24 cellular contexts compared by ENCODE assay signal in genomic region chr20:54091120-54091480, GRCh38. TPM values are rescaled to one million over a fixed set of nuclear protein-coding genes. Genes with fewer than 3 reads are reported as not detected.
DNase-seq lines count a peak whose midpoint lies in the region; ATAC-seq, FAIRE-seq and TF ChIP-seq lines count a peak whose summit lies in the region.
"Had no signal": no experiment of that assay in that cellular context is flagged by ENCODE, and none has a peak within 500 bp of the region (broad histone marks: within the 10 kb centered on the region; RNA-seq: fewer than 3 reads in every experiment).

No MANE protein-coding gene starts in this region.

- RAD21 ChIA-PET in GM12878 (lab: Charles Lee; ENCODE audit: unreplicated experiment): no interaction called here

- FAIRE-seq in GM12878 (lab: Jason Lieb, UNC): no peak
- FAIRE-seq: GM12891 had no signal

- TF ChIP-seq CTCF in GM12875 (IDR thresholded peaks at IDR 0.05; ENCODE audit: borderline replicate concordance, insufficient read depth, low read depth, low read length) (peak; percentile 11; the same call in 1 of the 2 replicates), GM12878 (IDR thresholded peaks at IDR 0.05 in 2 of 3, conservative IDR thresholded peaks at IDR 0.05 in 1 of 3; ENCODE audit: control insufficient read depth in 2 of 3, extremely low read depth in 1 of 3, insufficient read depth in 1 of 3, low read depth in 3 of 3, low read length in 3 of 3) (no peak), vagina (IDR thresholded peaks at IDR 0.05) (no peak)
- no peak for TF ChIP-seq CTCF in CD4-positive, alpha-beta T cell (IDR thresholded peaks at IDR 0.05)

- TF ChIP-seq RAD21 in GM12878 (IDR thresholded peaks at IDR 0.05; ENCODE audit: insufficient read depth, low read depth, low read length): no peak

- no peaks in the 10 kb centered on the region for H3K36me3 Mint-ChIP-seq in stimulated activated naive B cell treated with anti-CD40 and anti-IgM and Interleukin-4, amounts not matched to agents 10 μg/mL and 1 μg/mL and 100 μg/mL, for 72 hours
- no peaks in the 10 kb centered on the region for H3K36me3 Mint-ChIP-seq in CD4-positive, alpha-beta T cell (ENCODE audit: low read depth)
- H3K36me3 Mint-ChIP-seq: CD8-positive, alpha-beta memory T cell; IgD-negative memory B cell had no signal

- no peak overlapping the region for H3K9ac ChIP-seq in GM12878 (ENCODE audit: control insufficient read depth, insufficient read depth, low read length)

- H3K27ac ChIP-seq in GM12878 (ENCODE audit: control insufficient read depth, insufficient read depth) (no peak overlapping the region), vagina (no peak overlapping the region)
- H3K27ac ChIP-seq in CD4-positive, alpha-beta T cell (ENCODE audit: low read depth, low read length): no peak overlapping the region
- H3K27ac ChIP-seq: Peyer's patch had no signal

- SMC1A ChIA-PET in GM12878 (lab: Charles Lee; ENCODE audit: uncharacterized antibody, unreplicated experiment): interaction anchor here (0.9 to 1.3 kb wide), 3 partner anchors 12 to 108 kb away, joined by 3 to 4 read pairs (median 3); no protein-coding TSS in a partner anchor

- POLR2A ChIA-PET in GM12878 (lab: Charles Lee): no interaction called here
- POLR2A ChIA-PET in CD4-positive, alpha-beta T cell (lab: Charles Lee): no interaction called here

- no peaks in the 10 kb centered on the region for H3K27me3 Mint-ChIP-seq in stimulated activated naive B cell treated with anti-CD40 and anti-IgM and Interleukin-4, amounts not matched to agents 10 μg/mL and 1 μg/mL and 100 μg/mL, for 72 hours
- H3K27me3 Mint-ChIP-seq in CD4-positive, alpha-beta T cell: peaks cover 11% of the 10 kb centered on the region

- H3K9me3 Mint-ChIP-seq in stimulated activated naive B cell treated with anti-CD40 and anti-IgM and Interleukin-4, amounts not matched to agents 10 μg/mL and 1 μg/mL and 100 μg/mL, for 72 hours: peaks cover 0 to 6% of the 10 kb centered on the region in 2 donors
- H3K9me3 Mint-ChIP-seq in CD4-positive, alpha-beta T cell: no peaks in the 10 kb centered on the region
- H3K9me3 Mint-ChIP-seq: CD8-positive, alpha-beta memory T cell; T-helper 2 cell treated with Interferon-gamma antibody and Interleukin-4, amounts not matched to agents 5 μg/mL and 100 μg/mL, for 36 hours had no signal

- no peak for TF ChIP-seq POLR2A in GM12878 (IDR thresholded peaks at IDR 0.05; ENCODE audit: low read depth, low read length)
- TF ChIP-seq POLR2A in vagina (IDR thresholded peaks at IDR 0.05): no peak

- H3K4me3 Mint-ChIP-seq in stimulated activated naive B cell treated with anti-CD40 and anti-IgM and Interleukin-4, amounts not matched to agents 10 μg/mL and 1 μg/mL and 100 μg/mL, for 72 hours: no peak overlapping the region
- H3K4me3 Mint-ChIP-seq in CD4-positive, alpha-beta T cell: no peak overlapping the region
- H3K4me3 Mint-ChIP-seq: CD8-positive, alpha-beta memory T cell; T-helper 2 cell treated with Interferon-gamma antibody and Interleukin-4, amounts not matched to agents 5 μg/mL and 100 μg/mL, for 36 hours had no signal

- no peaks in the 10 kb centered on the region for H3K79me2 ChIP-seq in GM12878 (ENCODE audit: control insufficient read depth, insufficient read depth, low read length)

- H3K27ac Mint-ChIP-seq in stimulated activated naive B cell treated with anti-CD40 and anti-IgM and Interleukin-4, amounts not matched to agents 10 μg/mL and 1 μg/mL and 100 μg/mL, for 72 hours: peak overlapping the region; percentile 56
- no peak overlapping the region for H3K27ac Mint-ChIP-seq in CD4-positive, alpha-beta T cell
- H3K27ac Mint-ChIP-seq: T-helper 2 cell treated with Interferon-gamma antibody and Interleukin-4, amounts not matched to agents 5 μg/mL and 100 μg/mL, for 36 hours had no signal

- peaks cover 8% of the 10 kb centered on the region for H3K4me1 ChIP-seq in GM12878 (ENCODE audit: control insufficient read depth, insufficient read depth, low read length)
- H3K4me1 ChIP-seq in vagina: no peaks in the 10 kb centered on the region
- H3K4me1 ChIP-seq: Peyer's patch had no signal

- intact Hi-C loops in GM12878 (cut with micrococcal nuclease; ENCODE audit: unreplicated experiment): no loop called here
- intact Hi-C loops in vagina (cut with DNase I): loop anchor here (10.0 kb wide), 1 partner anchor 554 kb away; no protein-coding TSS in a partner anchor
- intact Hi-C loops in CD4-positive, alpha-beta T cell (cut with DNase I, micrococcal nuclease): no loop called here

- CTCF ChIA-PET in GM12878 (lab: Yijun Ruan, JAX): interaction anchor here (0.5 to 11.6 kb wide), 4 partner anchors 14 to 170 kb away, joined by 3 to 153 read pairs (median 46); no protein-coding TSS in a partner anchor
- CTCF ChIA-PET in CD4-positive, alpha-beta T cell (lab: Charles Lee): interaction anchor here (1.3 kb wide), 1 partner anchor 20 kb away, joined by 3 read pairs; no protein-coding TSS in a partner anchor

- peaks cover 14 to 26% of the 10 kb centered on the region in 2 donors for H3K4me1 Mint-ChIP-seq in stimulated activated naive B cell treated with anti-CD40 and anti-IgM and Interleukin-4, amounts not matched to agents 10 μg/mL and 1 μg/mL and 100 μg/mL, for 72 hours
- H3K4me1 Mint-ChIP-seq in CD4-positive, alpha-beta T cell (ENCODE audit: low read depth): no peaks in the 10 kb centered on the region

- H3K36me3 ChIP-seq in GM12878 (ENCODE audit: control insufficient read depth in 2 of 2, insufficient read depth in 2 of 2, low read length in 1 of 2) (no peaks in the 10 kb centered on the region), vagina (no peaks in the 10 kb centered on the region)
- H3K36me3 ChIP-seq: Peyer's patch had no signal

- H3K9me3 ChIP-seq in GM12878 (replicated peaks; ENCODE audit: control insufficient read depth, insufficient read depth, low read length) (no peaks in the 10 kb centered on the region; the same call in 2 of the 3 replicates), vagina (no peaks in the 10 kb centered on the region)
- H3K9me3 ChIP-seq in CD4-positive, alpha-beta T cell (ENCODE audit: control insufficient read depth, low read length): no peaks in the 10 kb centered on the region
- H3K9me3 ChIP-seq: Peyer's patch had no signal

- TF ChIP-seq EP300 in GM12878 (IDR thresholded peaks at IDR 0.05; ENCODE audit: borderline replicate concordance in 1 of 2, control insufficient read depth in 1 of 2, low read depth in 2 of 2, low read length in 2 of 2): no peak

- H4K20me1 ChIP-seq in GM12878 (ENCODE audit: control insufficient read depth, insufficient read depth): no peaks in the 10 kb centered on the region

- ATAC-seq in HG02759 (IDR thresholded peaks at IDR 0.05; ENCODE audit: unreplicated experiment) (peak; percentile 33), GM12878 (peak; percentile 56)
- ATAC-seq in stimulated activated naive B cell treated with anti-CD40 and anti-IgM and Interleukin-4, amounts not matched to agents 10 μg/mL and 1 μg/mL and 100 μg/mL, for 72 hours (replicated peaks): peak; percentile 17 to 32
- no peak for ATAC-seq in CD4-positive, alpha-beta T cell (ENCODE audit: poor library complexity)
- ATAC-seq: SK-N-SH treated with all-trans-retinoic acid at 6 μM for 48 hours had no signal

- no peak overlapping the region for H3K4me2 ChIP-seq in GM12878 (ENCODE audit: control insufficient read depth, insufficient read depth)

- H3K27me3 ChIP-seq in GM12878 (replicated peaks in 1 of 2; ENCODE audit: control insufficient read depth in 2 of 2, insufficient read depth in 2 of 2, low read length in 1 of 2) (no peaks in the 10 kb centered on the region), vagina (no peaks in the 10 kb centered on the region)
- H3K27me3 ChIP-seq in CD4-positive, alpha-beta T cell (ENCODE audit: control insufficient read depth, insufficient read depth, low read length): no peaks in the 10 kb centered on the region
- H3K27me3 ChIP-seq: Peyer's patch had no signal

- in situ Hi-C loops in GM12878 (cut with MboI): no loop called here

- 16% methylated on average over 6 of the region's 6 CpGs for WGBS in GM12878 (ENCODE audit: insufficient coverage, insufficient replicate concordance, low lambda C conversion rate, missing lambda C conversion rate)

- no TSS peak for BruUV-seq in GM12878 (replicated peaks; lab: Mats Ljungman, UMichigan)

- DNase-seq in GM12878 (ENCODE audit: low read depth, low spot score) (no peak), vagina (ENCODE audit: extremely low spot score in 2 of 2) (no peak), HUDEP-2 (lab: John Stamatoyannopoulos, UW; ENCODE audit: unreplicated experiment in 76 of 76) (no peak), NCI-H510A (lab: John Stamatoyannopoulos, UW) (no peak)
- no peak for DNase-seq in stimulated activated naive B cell treated with anti-CD40 and anti-IgM and Interleukin-4, amounts not matched to agents 10 μg/mL and 1 μg/mL and 100 μg/mL, for 72 hours
- DNase-seq in CD4-positive, alpha-beta T cell: no peak
- DNase-seq: C1 segment of cervical spinal cord; CD8-positive, alpha-beta memory T cell; GDM1; GOT3; NCI-H1092; NCI-H1436; NCI-H1930; NCI-H2227 treated with DMSO at 0.1 percent for 48 hours; NCI-H510A treated with DMSO at 0.1 percent for 48 hours; NCI-H774; Peyer's patch had no signal

- no peak overlapping the region for H2AFZ ChIP-seq in GM12878 (ENCODE audit: control insufficient read depth, low read depth, low read length)

- no peak overlapping the region for H3K4me3 ChIP-seq in GM12875 (ENCODE audit: low read depth, low read length)
- no peak overlapping the region for H3K4me3 ChIP-seq in GM12878
- no peak overlapping the region for H3K4me3 ChIP-seq in vagina
- H3K4me3 ChIP-seq: Peyer's patch had no signal

RNA-seq across cellular contexts. Expression of gene BCAS1, which starts 20.7 kb away (rescaled TPM):
- total RNA-seq in GM12878 (2013; cell fraction: nucleolus; rRNA removed): 1.1 and 1.2 TPM in 2 replicates
- total RNA-seq in GM12878 (2014; rRNA removed) (0.45 and 0.54 TPM in 2 replicates), GM12878 (2014; rRNA removed; fragmentation: Illumina TruSeq; extraction: Trizol) (0.72 and 0.78 TPM in 2 replicates), GM12878 (2021) (0.56 TPM in 2 replicates), vagina (2.7 TPM)
- 2.0 TPM for polyA plus RNA-seq in GM12878 (2011; ENCODE audit: low read depth)
- polyA plus RNA-seq in GM12878 (2011; rRNA removed) (0.24 and 0.34 TPM in 2 replicates), GM12878 (2014; fragmentation: Illumina TruSeq; extraction: Trizol) (0.87 and 1.00 TPM in 2 replicates), GM12878 (2014; fragmentation: Nextera tagmentation; extraction: Ambion mirVana) (under 1 TPM; 0.21 to 0.51 TPM), GM12878 (2014; rRNA removed) (0.67 and 0.74 TPM in 2 replicates), GM12878 (2016; fragmentation: Nextera tagmentation; extraction: Ambion mirVana) (1 to 10 TPM in 1 of 2 experiments, under 1 TPM in 1; 0.54 to 1.4 TPM)
- 0.23 and 0.25 TPM in 2 replicates for polyA plus RNA-seq in GM12878 (2011; cell fraction: cytosol; rRNA removed)
- 0.51 and 0.66 TPM in 2 replicates for polyA plus RNA-seq in GM12878 (2011; cell fraction: nucleus; rRNA removed)
- 3.0 and 5.4 TPM in 2 replicates for polyA plus RNA-seq in GM12878 (2012)
- 0.67 and 0.80 TPM in 2 replicates for polyA minus RNA-seq in GM12878 (2011; rRNA and poly(A)+ RNA removed)
- not detected in 2 replicates for polyA minus RNA-seq in GM12878 (2011; cell fraction: cytosol; rRNA and poly(A)+ RNA removed)
- 0.96 and 0.97 TPM in 2 replicates for polyA minus RNA-seq in GM12878 (2011; cell fraction: nucleus; rRNA and poly(A)+ RNA removed)
- under 1 TPM; 0.20 to 0.27 TPM for total RNA-seq in CD4-positive, alpha-beta T cell
- total RNA-seq: MCF 10A had no signal
